Comparison of ENCODE assay signal across 1 cellular context in the genomic region with DNA sequence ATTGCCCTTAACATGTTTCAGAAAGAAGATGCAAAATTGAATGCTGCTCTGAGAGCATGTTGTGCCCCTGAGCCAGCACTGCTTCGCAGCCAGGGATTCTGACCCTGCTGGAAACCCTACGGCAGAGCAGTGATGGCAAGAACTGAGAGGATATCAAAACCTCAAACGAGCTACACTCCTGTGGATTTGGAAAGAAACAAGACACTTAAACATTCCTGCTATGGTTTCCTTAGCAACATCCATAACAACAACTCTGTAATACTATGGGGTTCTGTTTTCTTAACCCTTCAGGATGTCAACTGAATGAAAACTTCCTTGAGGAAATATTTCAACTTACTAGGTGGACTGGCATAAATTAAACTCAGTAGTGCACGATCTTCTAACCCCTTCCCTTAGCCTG.
TF ChIP-seq lines count a peak whose summit lies in the region.

No MANE protein-coding gene starts in this region.

TF ChIP-seq in IMR-90, 13 proteins besides CTCF, POLR2A, EP300 and RAD21 (continued from another document):
- no peak for TF ChIP-seq BHLHE40 (IDR thresholded peaks at IDR 0.05; ENCODE audit: low read depth, low read length)
